Comparison of ENCODE assay signal across 8 cellular contexts in genomic region chr11:119092880-119093665, GRCh38. TPM values are rescaled to one million over a fixed set of nuclear protein-coding genes. Genes with fewer than 3 reads are reported as not detected.
DNase-seq lines count a peak whose midpoint lies in the region; ATAC-seq and TF ChIP-seq lines count a peak whose summit lies in the region.

No MANE protein-coding gene starts in this region.

- ATAC-seq in GM21723 (IDR thresholded peaks at IDR 0.05; ENCODE audit: unreplicated experiment) (no peak), omental fat pad (ENCODE audit: low FRiP score) (no peak)

- H3K27me3 ChIP-seq in HAP-1 (ENCODE audit: low read depth), result no peaks in the 10 kb centered on the region
- no peaks in the 10 kb centered on the region for H3K27me3 ChIP-seq in adipocyte (replicated peaks; ENCODE audit: control insufficient read depth, insufficient read depth, low read length)

- TF ChIP-seq CTCF in AG09309 (IDR thresholded peaks at IDR 0.05; ENCODE audit: control insufficient read depth, insufficient read depth, low read depth, low read length, missing control alignments) (no peak), omental fat pad (IDR thresholded peaks at IDR 0.05) (no peak)

- DNase-seq in AG09309 (ENCODE audit: low read depth), result no peak
- DNase-seq in HAP-1 (ENCODE audit: low spot score in 2 of 2), result peak in 1 of 2 experiments; percentile 26
- peak; percentile 30 for DNase-seq in adipocyte (ENCODE audit: low read depth)
- peak; percentile 69 for DNase-seq in medulla oblongata (ENCODE audit: extremely low spot score)
- no peak for DNase-seq in retina
- no peak for DNase-seq in NCI-H1436 treated with DMSO at 0.1 percent for 48 hours (lab: John Stamatoyannopoulos, UW)
- DNase-seq in omental fat pad (ENCODE audit: low spot score), result no peak

- peak overlapping the region; percentile 88 for H3K9ac ChIP-seq in adipocyte (ENCODE audit: low read length)

- H3K4me1 ChIP-seq in HAP-1 (peaks cover 15% of the 10 kb centered on the region), adipocyte (ENCODE audit: control insufficient read depth, insufficient read depth, low read length) (peaks cover 13% of the 10 kb centered on the region)

- peak overlapping the region; percentile 90 for H3K4me3 ChIP-seq in AG09309 (ENCODE audit: control insufficient read depth, low read depth, low read length)
- H3K4me3 ChIP-seq in HAP-1, result peak overlapping the region; percentile 92
- peak overlapping the region; percentile 91 for H3K4me3 ChIP-seq in adipocyte (ENCODE audit: low read length)

- H3K9me3 ChIP-seq in HAP-1 (no peaks in the 10 kb centered on the region), adipocyte (ENCODE audit: control insufficient read depth, low read length) (no peaks in the 10 kb centered on the region)

- in situ Hi-C loops in HAP-1 (cut with MboI; ENCODE audit: low sequenced_read_pairs), result no loop called here

- H3K36me3 ChIP-seq in HAP-1 (replicated peaks) (peaks cover 68% of the 10 kb centered on the region), adipocyte (ENCODE audit: control insufficient read depth, insufficient read depth, low read length, severe bottlenecking) (peaks cover 51% of the 10 kb centered on the region)

RNA-seq across cellular contexts. Expression of gene HMBS, which starts 8.4 kb away (rescaled TPM):
- total RNA-seq in omental fat pad, result 10 to 100 TPM in 1 of 4 donors, 1 to 10 TPM in 3; 7.2 to 11.7 (median 8.5) TPM

RNA-seq across cellular contexts. Expression of gene DPAGT1, which starts 8.6 kb away (rescaled TPM):
- total RNA-seq in omental fat pad, result 10 to 100 TPM; 23.0 to 34.0 (median 28.5) TPM

RNA-seq across cellular contexts. Expression of gene C2CD2L, which starts 14.1 kb away (rescaled TPM):
- total RNA-seq in omental fat pad, result 10 to 100 TPM in 1 of 4 donors, 1 to 10 TPM in 3; 8.2 to 10.7 (median 9.0) TPM

RNA-seq across cellular contexts. Expression of gene VPS11, which starts 25.5 kb away (rescaled TPM):
- total RNA-seq in omental fat pad, result 10 to 100 TPM; 31.5 to 39.2 (median 32.7) TPM

RNA-seq across cellular contexts. Expression of gene HINFP, which starts 28.3 kb away (rescaled TPM):
- total RNA-seq in omental fat pad, result 10 to 100 TPM; 10.2 to 31.0 (median 24.4) TPM

Comparison
In these comparisons a context has a peak if more than half of its experiments do, and no peak if none do; other contexts are left out.
1. DNase-seq: peak in adipocyte (single experiment) and medulla oblongata (single experiment); none in AG09309 (single experiment), retina (single experiment), NCI-H1436 treated with DMSO at 0.1 percent for 48 hours (single experiment) and omental fat pad (single experiment).
2. Peak in every context shown above with its lines, with median percentiles within 50 percentile points of each other: H3K4me3 ChIP-seq.